ENCODE assay signal across 17 cellular contexts in the genomic region with DNA sequence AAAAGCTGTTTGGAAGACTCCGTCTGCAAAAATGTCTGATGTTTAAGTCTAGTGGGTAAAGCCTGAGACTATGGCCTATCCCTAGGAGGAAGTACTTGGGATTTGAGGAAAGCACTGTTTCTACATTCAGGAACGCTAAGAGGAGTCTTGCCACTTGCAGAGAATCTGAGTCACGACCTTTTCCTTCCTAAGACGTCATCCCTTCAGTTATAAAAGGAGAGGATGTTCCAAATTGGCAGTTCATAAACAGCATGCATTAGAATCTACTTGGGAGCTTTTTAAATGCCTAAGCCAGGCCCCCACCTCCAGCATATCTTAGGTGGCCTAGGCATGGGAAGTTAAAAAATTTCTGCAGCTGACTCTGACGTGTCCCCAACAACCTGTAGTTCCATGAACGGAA.
A peak's percentile ranks its signal among the peaks of the same experiment; 100 is the strongest.
DNase-seq lines count a peak whose midpoint lies in the region; ATAC-seq, FAIRE-seq and TF ChIP-seq lines count a peak whose summit lies in the region.
"Had no signal": no experiment of that assay in that cellular context is flagged by ENCODE, and none has a peak within 500 bp of the region (broad histone marks: within the 10 kb centered on the region; RNA-seq: fewer than 3 reads in every experiment).

No MANE protein-coding gene starts in this region.

- H3K36me3 ChIP-seq in CD8-positive, alpha-beta memory T cell (ENCODE audit: insufficient read depth, low read length), result no peaks in the 10 kb centered on the region
- no peaks in the 10 kb centered on the region for H3K36me3 ChIP-seq in right atrium auricular region

- no peak overlapping the region for H3K4me3 ChIP-seq in A549
- H3K4me3 ChIP-seq in CD8-positive, alpha-beta memory T cell (ENCODE audit: low read length), result no peak overlapping the region
- H3K4me3 ChIP-seq in right atrium auricular region, result no peak overlapping the region

- POLR2A ChIA-PET in A549 (lab: Yijun Ruan, JAX), result no interaction called here
- POLR2A ChIA-PET in CD8-positive, alpha-beta memory T cell (lab: Charles Lee), result no interaction called here

- H3K9me3 ChIP-seq in A549, result no peaks in the 10 kb centered on the region
- no peaks in the 10 kb centered on the region for H3K9me3 ChIP-seq in CD8-positive, alpha-beta memory T cell (ENCODE audit: low read length)
- H3K9me3 ChIP-seq in right atrium auricular region, result no peaks in the 10 kb centered on the region
- H3K9me3 ChIP-seq: Caco-2 had no signal

- H3K4me3 Mint-ChIP-seq in immature natural killer cell, result no peak overlapping the region
- no peak overlapping the region for H3K4me3 Mint-ChIP-seq in CD8-positive, alpha-beta memory T cell
- H3K4me3 Mint-ChIP-seq: CD14-positive monocyte had no signal

- H3K36me3 Mint-ChIP-seq in immature natural killer cell, result no peaks in the 10 kb centered on the region
- no peaks in the 10 kb centered on the region for H3K36me3 Mint-ChIP-seq in CD8-positive, alpha-beta memory T cell
- H3K36me3 Mint-ChIP-seq: CD14-positive monocyte had no signal

- H3K9me3 Mint-ChIP-seq in immature natural killer cell, result no peaks in the 10 kb centered on the region
- no peaks in the 10 kb centered on the region for H3K9me3 Mint-ChIP-seq in CD8-positive, alpha-beta memory T cell

- WGBS in A549 (ENCODE audit: missing lambda C conversion rate), result 76% methylated on average over 6 of the region's 6 CpGs

- H3K27ac Mint-ChIP-seq in immature natural killer cell, result no peak overlapping the region
- no peak overlapping the region for H3K27ac Mint-ChIP-seq in CD8-positive, alpha-beta memory T cell

- CTCF ChIA-PET in A549 (lab: Yijun Ruan, JAX), result interaction anchor here (1.1 to 2.0 kb wide), 4 partner anchors 9 to 412 kb away, joined by 3 to 9 read pairs (median 4); no protein-coding TSS in a partner anchor
- CTCF ChIA-PET in CD8-positive, alpha-beta memory T cell (lab: Charles Lee), result no interaction called here

- peak overlapping the region; percentile 23 to 68; a peak in 3 of 6 replicates for H3K27ac ChIP-seq in A549
- no peak overlapping the region for H3K27ac ChIP-seq in CD8-positive, alpha-beta memory T cell (ENCODE audit: low read depth, low read length)
- no peak overlapping the region for H3K27ac ChIP-seq in right atrium auricular region
- H3K27ac ChIP-seq: KMS-11 had no signal

- no peak overlapping the region for H3K4me2 ChIP-seq in A549
- H3K4me2 ChIP-seq: KMS-11 had no signal

- DNase-seq in A549 (ENCODE audit: low read depth in 1 of 2, low spot score in 1 of 2), result peak in 1 of 2 experiments; percentile 26
- DNase-seq in HT1080 (ENCODE audit: low read depth), result peak; percentile 67
- DNase-seq in dermis blood vessel endothelial cell, result peak; percentile 92
- DNase-seq in iris pigment epithelial cell (ENCODE audit: low read depth), result peak; percentile 53
- DNase-seq in NCI-H524 treated with DMSO at 0.1 percent for 48 hours (lab: John Stamatoyannopoulos, UW), result no peak
- DNase-seq in immature natural killer cell, result no peak
- no peak for DNase-seq in CD8-positive, alpha-beta memory T cell
- DNase-seq in right atrium auricular region (ENCODE audit: low spot score), result no peak
- DNase-seq: 8988T, Caco-2, NCI-H1092 had no signal

- TF ChIP-seq CTCF in A549 (IDR thresholded peaks at IDR 0.05) (no peak), right atrium auricular region (IDR thresholded peaks at IDR 0.05) (no peak)

- no peak for TF ChIP-seq POLR2A in A549 (IDR thresholded peaks at IDR 0.05; ENCODE audit: low read length)

- no peak for TF ChIP-seq EP300 in A549 (IDR thresholded peaks at IDR 0.05)

- H3K4me1 ChIP-seq in A549 (peaks cover 15% of the 10 kb centered on the region), right atrium auricular region (peaks cover 0 to 4% of the 10 kb centered on the region in 2 donors)
- H3K4me1 ChIP-seq in CD8-positive, alpha-beta memory T cell (ENCODE audit: insufficient read depth, low read length), result no peaks in the 10 kb centered on the region
- H3K4me1 ChIP-seq: Caco-2 had no signal

- TF ChIP-seq RAD21 in A549 (conservative IDR thresholded peaks at IDR 0.05 in 1 of 2, IDR thresholded peaks at IDR 0.05 in 1 of 2), result no peak

- no peaks in the 10 kb centered on the region for H3K4me1 Mint-ChIP-seq in immature natural killer cell
- H3K4me1 Mint-ChIP-seq in CD8-positive, alpha-beta memory T cell, result no peaks in the 10 kb centered on the region
- H3K4me1 Mint-ChIP-seq: CD14-positive monocyte had no signal

- no peaks in the 10 kb centered on the region for H3K27me3 ChIP-seq in CD8-positive, alpha-beta memory T cell (ENCODE audit: insufficient read depth, low read length, poor library complexity, severe bottlenecking)
- no peaks in the 10 kb centered on the region for H3K27me3 ChIP-seq in right atrium auricular region

- ATAC-seq in A549, result peak in 1 of 2 experiments; percentile 22; a peak in 3 of 6 replicates
- ATAC-seq: Right ventricle myocardium inferior had no signal

- peaks cover 0 to 8% (median 7%) of the 10 kb centered on the region in 3 donors for H3K27me3 Mint-ChIP-seq in immature natural killer cell (ENCODE audit: low read depth in 3 of 3)
- H3K27me3 Mint-ChIP-seq in CD8-positive, alpha-beta memory T cell, result peaks cover 2 to 11% of the 10 kb centered on the region in 2 donors

- no peak for FAIRE-seq in A549 (lab: Jason Lieb, UNC)
- FAIRE-seq: G401.6, GM12891, H54 had no signal

TF ChIP-seq in A549, 52 proteins besides CTCF, POLR2A, EP300 and RAD21:
- TF ChIP-seq MAZ (IDR thresholded peaks at IDR 0.05; ENCODE audit: borderline replicate concordance, low read depth, low read length), result no peak
- no peak for TF ChIP-seq CHD2 (IDR thresholded peaks at IDR 0.05; ENCODE audit: low read length, partially characterized antibody)
- no peak for TF ChIP-seq JUNB (IDR thresholded peaks at IDR 0.05)
- no peak for TF ChIP-seq SMC3 (IDR thresholded peaks at IDR 0.05)
- TF ChIP-seq CBX8 (IDR thresholded peaks at IDR 0.05), result no peak
- TF ChIP-seq NFE2L2 (conservative IDR thresholded peaks at IDR 0.05; ENCODE audit: low read length), result no peak
- no peak for TF ChIP-seq HOXB5 (CRISPR knock-in tag; IDR thresholded peaks at IDR 0.05)
- TF ChIP-seq, protein P1, sequence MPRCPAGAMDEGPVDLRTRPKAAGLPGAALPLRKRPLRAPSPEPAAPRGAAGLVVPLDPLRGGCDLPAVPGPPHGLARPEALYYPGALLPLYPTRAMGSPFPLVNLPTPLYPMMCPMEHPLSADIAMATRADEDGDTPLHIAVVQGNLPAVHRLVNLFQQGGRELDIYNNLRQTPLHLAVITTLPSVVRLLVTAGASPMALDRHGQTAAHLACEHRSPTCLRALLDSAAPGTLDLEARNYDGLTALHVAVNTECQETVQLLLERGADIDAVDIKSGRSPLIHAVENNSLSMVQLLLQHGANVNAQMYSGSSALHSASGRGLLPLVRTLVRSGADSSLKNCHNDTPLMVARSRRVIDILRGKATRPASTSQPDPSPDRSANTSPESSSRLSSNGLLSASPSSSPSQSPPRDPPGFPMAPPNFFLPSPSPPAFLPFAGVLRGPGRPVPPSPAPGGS (IDR thresholded peaks at IDR 0.05), result no peak
- no peak for TF ChIP-seq CHD4 (IDR thresholded peaks at IDR 0.05; ENCODE audit: borderline replicate concordance)
- TF ChIP-seq KDM5A (IDR thresholded peaks at IDR 0.05), result no peak
- no peak for TF ChIP-seq RFX5 (IDR thresholded peaks at IDR 0.05)
- no peak for TF ChIP-seq MYC (IDR thresholded peaks at IDR 0.05; ENCODE audit: borderline replicate concordance, low read length)
- TF ChIP-seq CEBPB (IDR thresholded peaks at IDR 0.05), result no peak
- TF ChIP-seq ZSCAN20 (CRISPR knock-in tag; IDR thresholded peaks at IDR 0.05), result no peak
- TF ChIP-seq, protein P2, sequence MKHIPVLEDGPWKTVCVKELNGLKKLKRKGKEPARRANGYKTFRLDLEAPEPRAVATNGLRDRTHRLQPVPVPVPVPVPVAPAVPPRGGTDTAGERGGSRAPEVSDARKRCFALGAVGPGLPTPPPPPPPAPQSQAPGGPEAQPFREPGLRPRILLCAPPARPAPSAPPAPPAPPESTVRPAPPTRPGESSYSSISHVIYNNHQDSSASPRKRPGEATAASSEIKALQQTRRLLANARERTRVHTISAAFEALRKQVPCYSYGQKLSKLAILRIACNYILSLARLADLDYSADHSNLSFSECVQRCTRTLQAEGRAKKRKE (CRISPR knock-in tag; IDR thresholded peaks at IDR 0.05; ENCODE audit: low read depth), result no peak
- TF ChIP-seq, protein P3, sequence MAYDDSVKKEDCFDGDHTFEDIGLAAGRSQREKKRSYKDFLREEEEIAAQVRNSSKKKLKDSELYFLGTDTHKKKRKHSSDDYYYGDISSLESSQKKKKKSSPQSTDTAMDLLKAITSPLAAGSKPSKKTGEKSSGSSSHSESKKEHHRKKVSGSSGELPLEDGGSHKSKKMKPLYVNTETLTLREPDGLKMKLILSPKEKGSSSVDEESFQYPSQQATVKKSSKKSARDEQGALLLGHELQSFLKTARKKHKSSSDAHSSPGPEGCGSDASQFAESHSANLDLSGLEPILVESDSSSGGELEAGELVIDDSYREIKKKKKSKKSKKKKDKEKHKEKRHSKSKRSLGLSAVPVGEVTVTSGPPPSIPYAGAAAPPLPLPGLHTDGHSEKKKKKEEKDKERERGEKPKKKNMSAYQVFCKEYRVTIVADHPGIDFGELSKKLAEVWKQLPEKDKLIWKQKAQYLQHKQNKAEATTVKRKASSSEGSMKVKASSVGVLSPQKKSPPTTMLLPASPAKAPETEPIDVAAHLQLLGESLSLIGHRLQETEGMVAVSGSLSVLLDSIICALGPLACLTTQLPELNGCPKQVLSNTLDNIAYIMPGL (CRISPR knock-in tag; IDR thresholded peaks at IDR 0.05; ENCODE audit: borderline replicate concordance), result no peak
- no peak for TF ChIP-seq EHMT2 (IDR thresholded peaks at IDR 0.05; ENCODE audit: low read depth)
- no peak for TF ChIP-seq FOXS1 (CRISPR knock-in tag; IDR thresholded peaks at IDR 0.05)
TF ChIP-seq in A549: peak in this region for 0.

Comparison
In these comparisons a context has a peak if more than half of its experiments do, and no peak if none do; other contexts are left out.
1. DNase-seq: peak in HT1080 (single experiment), dermis blood vessel endothelial cell (single experiment) and iris pigment epithelial cell (single experiment); none in NCI-H524 treated with DMSO at 0.1 percent for 48 hours (single experiment), immature natural killer cell (0 of 3), CD8-positive, alpha-beta memory T cell (0 of 5) and right atrium auricular region (single experiment).
2. H3K27ac ChIP-seq: peak in A549 (2 of 2); none in CD8-positive, alpha-beta memory T cell (single experiment) and right atrium auricular region (0 of 2).